22 cellular contexts compared by ENCODE assay signal in genomic region chr22:17942721-17943120, GRCh38.
DNase-seq lines count a peak whose midpoint lies in the region; ATAC-seq and TF ChIP-seq lines count a peak whose summit lies in the region.
"Had no signal": no experiment of that assay in that cellular context is flagged by ENCODE, and none has a peak within 500 bp of the region (broad histone marks: within the 10 kb centered on the region; RNA-seq: fewer than 3 reads in every experiment).

No MANE protein-coding gene starts in this region.

- DNase-seq in islet precursor cell (peak; percentile 73), sciatic nerve (ENCODE audit: low spot score) (peak; percentile 42), NCI-H1417 treated with DMSO at 0.1 percent for 48 hours (lab: John Stamatoyannopoulos, UW) (no peak), dedifferentiated amniotic fluid mesenchymal stem cell (ENCODE audit: extremely low spot score) (no peak)
- no peak for DNase-seq in stimulated activated naive CD4-positive, alpha-beta T cell treated with Interleukin-2 at 50 U/mL for 16 hours (lab: John Stamatoyannopoulos, UW)
- DNase-seq: activated CD8-positive, alpha-beta memory T cell treated with anti-CD3 and anti-CD28 coated beads, Interleukin-2, amount 50 U/mL, for 48 hours; activated effector memory CD4-positive, alpha-beta T cell treated with Interleukin-2 at 50 U/mL for 16 hours; activated naive CD8-positive, alpha-beta T cell treated with anti-CD3 and anti-CD28 coated beads, Interleukin-2, amount 50 U/mL, for 24 hours; CD8-positive, alpha-beta memory T cell; DMS79; GOT3; KBM-7; NCI-H1694 treated with DMSO at 0.1 percent for 48 hours; NCI-H748 treated with DMSO at 0.1 percent for 48 hours; OCI-M1; SIG-M5; trophoblast cell had no signal

- no peak for ATAC-seq in sciatic nerve
- no peak for ATAC-seq in GM21423 (IDR thresholded peaks at IDR 0.05; ENCODE audit: unreplicated experiment)
- ATAC-seq: activated naive CD8-positive, alpha-beta T cell treated with anti-CD3 and anti-CD28 coated beads, Interleukin-2, amount 50 U/mL, for 24 hours; esophagus mucosa; stimulated activated effector memory CD8-positive, alpha-beta T cell treated with anti-CD3 and anti-CD28 coated beads, Interleukin-12 subunit alpha, Interleukin-12 subunit beta, amount 100 ng/mL, for 72 hours had no signal

- H3K9me3 ChIP-seq in BLaER1 treated with 17β-estradiol and CSF1 and Interleukin-3, amounts not matched to agents 10 nM and 100 nM (replicated peaks in 1 of 11), result no peaks in the 10 kb centered on the region

- intact Hi-C loops in sciatic nerve (cut with DNase I), result no loop called here

- TF ChIP-seq CTCF in VCaP (conservative IDR thresholded peaks at IDR 0.05), result no peak

- no peaks in the 10 kb centered on the region for H3K27me3 ChIP-seq in BLaER1 treated with 17β-estradiol and CSF1 and Interleukin-3, amounts not matched to agents 10 nM and 100 nM

- H3K4me2 ChIP-seq in BLaER1 treated with 17β-estradiol and CSF1 and Interleukin-3, amounts not matched to agents 10 nM and 100 nM, result peak overlapping the region; percentile 35 to 97 (median 88)

- H3K27ac ChIP-seq in BLaER1 treated with 17β-estradiol and CSF1 and Interleukin-3, amounts not matched to agents 10 nM and 100 nM, result peak overlapping the region in 5 of 11 experiments; percentile 6 to 48 (median 44); a peak in 4 of 22 replicates
- H3K27ac ChIP-seq in VCaP, result peak overlapping the region; percentile 64

- peaks cover 6 to 100% (median 96%) of the 10 kb centered on the region in 11 experiments; a peak in 21 of 22 replicates for H4K20me1 ChIP-seq in BLaER1 treated with 17β-estradiol and CSF1 and Interleukin-3, amounts not matched to agents 10 nM and 100 nM

- peak overlapping the region in 2 of 10 experiments; percentile 6 to 11; a peak in 1 of 20 replicates for H3K4me3 ChIP-seq in BLaER1 treated with 17β-estradiol and CSF1 and Interleukin-3, amounts not matched to agents 10 nM and 100 nM

- H3K9ac ChIP-seq in BLaER1 treated with 17β-estradiol and CSF1 and Interleukin-3, amounts not matched to agents 10 nM and 100 nM, result peak overlapping the region in 6 of 11 experiments; percentile 12 to 53 (median 42); a peak in 9 of 22 replicates

- H3K36me3 ChIP-seq in BLaER1 treated with 17β-estradiol and CSF1 and Interleukin-3, amounts not matched to agents 10 nM and 100 nM, result no peaks in the 10 kb centered on the region

- peaks cover 39 to 84% (median 79%) of the 10 kb centered on the region in 10 experiments for H3K4me1 ChIP-seq in BLaER1 treated with 17β-estradiol and CSF1 and Interleukin-3, amounts not matched to agents 10 nM and 100 nM

Comparison
In these comparisons a context has a peak if more than half of its experiments do, and no peak if none do; other contexts are left out.
1. DNase-seq: peak in islet precursor cell (single experiment) and sciatic nerve (single experiment); none in NCI-H1417 treated with DMSO at 0.1 percent for 48 hours (single experiment), dedifferentiated amniotic fluid mesenchymal stem cell (single experiment) and stimulated activated naive CD4-positive, alpha-beta T cell treated with Interleukin-2 at 50 U/mL for 16 hours (single experiment).